22 cellular contexts compared by ENCODE assay signal in the genomic region with DNA sequence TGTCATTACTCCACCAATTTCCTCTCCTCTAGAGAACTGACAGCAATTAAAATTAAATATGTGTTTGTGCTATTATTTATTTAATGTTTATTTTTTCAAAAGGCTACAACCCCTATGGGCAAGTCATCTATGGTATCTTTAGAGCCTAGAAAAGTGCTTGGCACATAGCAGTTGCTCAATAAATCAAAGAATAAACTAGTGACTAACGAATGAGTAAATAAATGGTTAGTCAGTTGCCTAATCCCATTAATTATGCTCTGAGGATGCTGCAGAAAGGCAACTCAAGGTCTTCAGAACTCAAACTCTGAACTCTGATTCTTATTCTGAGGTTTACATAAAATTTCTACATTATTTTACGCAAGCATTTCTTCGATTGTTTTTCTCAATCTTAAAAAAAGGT.
"Had no signal": no experiment of that assay in that cellular context is flagged by ENCODE, and none has a peak within 500 bp of the region (broad histone marks: within the 10 kb centered on the region; RNA-seq: fewer than 3 reads in every experiment).

No MANE protein-coding gene starts in this region.

- DNase-seq: hypothalamus; immature natural killer cell; left ventricle myocardium inferior; midbrain; mucosa of descending colon; naive thymus-derived CD4-positive, alpha-beta T cell; nucleus accumbens; pancreas; posterior cingulate gyrus; retina; right cardiac atrium; stimulated activated CD4-positive, alpha-beta T cell treated with anti-CD3 and anti-CD28 coated beads, Interleukin-4, amount 100 ng/mL, for 24 hours; stimulated activated naive CD4-positive, alpha-beta T cell; tibial artery; uterus had no signal

- H3K27ac ChIP-seq: left ventricle myocardium inferior, pancreas, prostate gland, skin epidermis, suprapubic skin, thoracic aorta, tibial artery, uterus had no signal

- H3K36me3 ChIP-seq: left ventricle myocardium inferior, pancreas, prostate gland, suprapubic skin, thoracic aorta, tibial artery, uterus had no signal

- H3K4me1 ChIP-seq: left ventricle myocardium inferior, pancreas, prostate gland, suprapubic skin, tibial artery, uterus had no signal

- ATAC-seq: mucosa of descending colon; naive thymus-derived CD4-positive, alpha-beta T cell; pancreas; right cardiac atrium; sciatic nerve; stimulated activated effector memory CD8-positive, alpha-beta T cell treated with anti-CD3 and anti-CD28 coated beads, Interleukin-12 subunit alpha, Interleukin-12 subunit beta, amount 100 ng/mL, for 72 hours had no signal

- H3K9me3 ChIP-seq: left ventricle myocardium inferior, mucosa of descending colon, pancreas, prostate gland, suprapubic skin, thoracic aorta, tibial artery, uterus had no signal

- H3K4me3 ChIP-seq: left ventricle myocardium inferior, lung, mucosa of descending colon, pancreas, prostate gland, skin epidermis, suprapubic skin, thoracic aorta, tibial artery, uterus had no signal

- FAIRE-seq: pancreas had no signal
